Comparison of ENCODE assay signal across 31 cellular contexts in genomic region chr17:36650096-36650764, GRCh38. TPM values are rescaled to one million over a fixed set of nuclear protein-coding genes. Genes with fewer than 3 reads are reported as not detected.
"Had no signal": no experiment of that assay in that cellular context is flagged by ENCODE, and none has a peak within 500 bp of the region (broad histone marks: within the 10 kb centered on the region; RNA-seq: fewer than 3 reads in every experiment).

No MANE protein-coding gene starts in this region.

- H3K36me3 ChIP-seq: ascending aorta, cardiac muscle cell, gastrocnemius medialis, pancreas, prostate gland, sigmoid colon, thoracic aorta, uterus had no signal

- H3K4me3 ChIP-seq: ascending aorta, cardiac muscle cell, gastrocnemius medialis, hepatocyte, pancreas, prostate gland, sigmoid colon, thoracic aorta, uterus had no signal

- H3K4me1 ChIP-seq: ascending aorta, gastrocnemius medialis, pancreas, prostate gland, sigmoid colon, uterus had no signal

- DNase-seq: activated CD4-positive, alpha-beta T cell treated with anti-CD3 and anti-CD28 coated beads for 36 hours; activated CD4-positive, CD25-positive, alpha-beta regulatory T cell; activated CD8-positive, alpha-beta memory T cell treated with anti-CD3 and anti-CD28 coated beads, Interleukin-2, amount 10 ng/mL, durations not matched to agents 7 days and 5 days; activated CD8-positive, alpha-beta T cell treated with anti-CD3 and anti-CD28 coated beads, Interleukin-2, amount 10 ng/mL, durations not matched to agents 7 days and 5 days; activated effector memory CD4-positive, alpha-beta T cell treated with anti-CD3 and anti-CD28 coated beads, Interleukin-2, amount 50 U/mL, for 16 hours; activated naive CD4-positive, alpha-beta T cell treated with anti-CD3 and anti-CD28 coated beads, Interleukin-2, amount 10 ng/mL, durations not matched to agents 7 days and 5 days; activated naive CD8-positive, alpha-beta T cell treated with anti-CD3 and anti-CD28 coated beads, Interleukin-2, amount 10 ng/mL, durations not matched to agents 7 days and 5 days; cerebellar nuclear complex; cortex of kidney; effector memory CD8-positive, alpha-beta T cell; erythroblast; gastrocnemius medialis; left cardiac atrium; mammary epithelial cell; pancreas; retina; sigmoid colon; small intestine; stimulated activated CD4-positive, alpha-beta T cell treated with anti-CD3 and anti-CD28 coated beads, Interleukin-4, amount 100 ng/mL, for 24 hours; uterus had no signal

- H3K9me3 Mint-ChIP-seq: activated naive CD4-positive, alpha-beta T cell treated with anti-CD3 and anti-CD28 coated beads, Interleukin-2, amount 10 ng/mL, durations not matched to agents 7 days and 5 days; activated naive CD8-positive, alpha-beta T cell treated with anti-CD3 and anti-CD28 coated beads, Interleukin-2, amount 10 ng/mL, durations not matched to agents 7 days and 5 days; activated T-helper 1 cell treated with anti-CD3 and anti-CD28 coated beads, Interleukin-12 subunit alpha, Interleukin-12 subunit beta, Interleukin-2, Interleukin-4 antibody, amounts not matched to agents 30 ng/mL and 10 ng/mL and 1 ng/mL, durations not matched to agents 14 hours and 24 hours and 36 hours; effector memory CD8-positive, alpha-beta T cell; nephron; stimulated activated effector memory CD8-positive, alpha-beta T cell treated with anti-CD3 and anti-CD28 coated beads, Interleukin-12 subunit alpha, Interleukin-12 subunit beta, amount 100 ng/mL, for 72 hours; stimulated activated naive CD8-positive, alpha-beta T cell treated with anti-CD3 and anti-CD28 coated beads, Interleukin-15, Interleukin-2, amounts not matched to agents 100 ng/mL and 50 ng/mL, for 24 hours; type B pancreatic cell had no signal

- H3K27ac Mint-ChIP-seq: activated CD4-positive, alpha-beta T cell treated with anti-CD3 and anti-CD28 coated beads for 36 hours; activated CD8-positive, alpha-beta memory T cell treated with anti-CD3 and anti-CD28 coated beads, Interleukin-2, amount 10 ng/mL, durations not matched to agents 7 days and 5 days; activated CD8-positive, alpha-beta T cell treated with anti-CD3 and anti-CD28 coated beads, Interleukin-2, amount 10 ng/mL, durations not matched to agents 7 days and 5 days; activated naive CD4-positive, alpha-beta T cell treated with anti-CD3 and anti-CD28 coated beads, Interleukin-2, amount 10 ng/mL, durations not matched to agents 7 days and 5 days; activated naive CD8-positive, alpha-beta T cell treated with anti-CD3 and anti-CD28 coated beads, Interleukin-2, amount 10 ng/mL, durations not matched to agents 7 days and 5 days; activated T-helper 1 cell treated with anti-CD3 and anti-CD28 coated beads, Interleukin-12 subunit alpha, Interleukin-12 subunit beta, Interleukin-2, Interleukin-4 antibody, amounts not matched to agents 30 ng/mL and 10 ng/mL and 1 ng/mL, durations not matched to agents 14 hours and 24 hours and 36 hours; nephron; stimulated activated effector memory CD8-positive, alpha-beta T cell treated with anti-CD3 and anti-CD28 coated beads, Interleukin-12 subunit alpha, Interleukin-12 subunit beta, amount 100 ng/mL, for 72 hours; stimulated activated naive CD8-positive, alpha-beta T cell treated with anti-CD3 and anti-CD28 coated beads, Interleukin-15, Interleukin-2, amounts not matched to agents 100 ng/mL and 50 ng/mL, for 24 hours; type B pancreatic cell had no signal

- H3K27me3 ChIP-seq: ascending aorta, cardiac muscle cell, pancreas, uterus had no signal

- H3K27ac ChIP-seq: ascending aorta, cardiac muscle cell, gastrocnemius medialis, hepatocyte, pancreas, prostate gland, sigmoid colon, thoracic aorta, uterus had no signal

- H3K9me3 ChIP-seq: ascending aorta, gastrocnemius medialis, pancreas, prostate gland, sigmoid colon, thoracic aorta, uterus had no signal

- H3K36me3 Mint-ChIP-seq: activated CD8-positive, alpha-beta memory T cell treated with anti-CD3 and anti-CD28 coated beads, Interleukin-2, amount 10 ng/mL, durations not matched to agents 7 days and 5 days; activated naive CD4-positive, alpha-beta T cell treated with anti-CD3 and anti-CD28 coated beads, Interleukin-2, amount 10 ng/mL, durations not matched to agents 7 days and 5 days; activated naive CD8-positive, alpha-beta T cell treated with anti-CD3 and anti-CD28 coated beads, Interleukin-2, amount 10 ng/mL, durations not matched to agents 7 days and 5 days; brain; stimulated activated effector memory CD8-positive, alpha-beta T cell treated with anti-CD3 and anti-CD28 coated beads, Interleukin-12 subunit alpha, Interleukin-12 subunit beta, amount 100 ng/mL, for 72 hours; type B pancreatic cell had no signal

- H3K79me2 ChIP-seq: hepatocyte had no signal

- ATAC-seq: activated CD4-positive, alpha-beta T cell treated with anti-CD3 and anti-CD28 coated beads for 36 hours; activated CD8-positive, alpha-beta memory T cell treated with anti-CD3 and anti-CD28 coated beads, Interleukin-2, amount 10 ng/mL, durations not matched to agents 7 days and 5 days; activated CD8-positive, alpha-beta T cell treated with anti-CD3 and anti-CD28 coated beads, Interleukin-2, amount 10 ng/mL, durations not matched to agents 7 days and 5 days; effector memory CD8-positive, alpha-beta T cell; gastrocnemius medialis; left cardiac atrium; pancreas; stimulated activated effector memory CD8-positive, alpha-beta T cell treated with anti-CD3 and anti-CD28 coated beads, Interleukin-12 subunit alpha, Interleukin-12 subunit beta, amount 100 ng/mL, for 72 hours had no signal

- H3K4me2 ChIP-seq: hepatocyte had no signal

- H2AFZ ChIP-seq: hepatocyte had no signal

- H3K4me1 Mint-ChIP-seq: activated CD4-positive, alpha-beta T cell treated with anti-CD3 and anti-CD28 coated beads for 36 hours; activated CD8-positive, alpha-beta memory T cell treated with anti-CD3 and anti-CD28 coated beads, Interleukin-2, amount 10 ng/mL, durations not matched to agents 7 days and 5 days; activated naive CD4-positive, alpha-beta T cell treated with anti-CD3 and anti-CD28 coated beads, Interleukin-2, amount 10 ng/mL, durations not matched to agents 7 days and 5 days; nephron had no signal

- H3K4me3 Mint-ChIP-seq: activated CD4-positive, alpha-beta T cell treated with anti-CD3 and anti-CD28 coated beads for 36 hours; activated CD8-positive, alpha-beta memory T cell treated with anti-CD3 and anti-CD28 coated beads, Interleukin-2, amount 10 ng/mL, durations not matched to agents 7 days and 5 days; activated CD8-positive, alpha-beta T cell treated with anti-CD3 and anti-CD28 coated beads, Interleukin-2, amount 10 ng/mL, durations not matched to agents 7 days and 5 days; activated naive CD4-positive, alpha-beta T cell treated with anti-CD3 and anti-CD28 coated beads, Interleukin-2, amount 10 ng/mL, durations not matched to agents 7 days and 5 days; activated naive CD8-positive, alpha-beta T cell treated with anti-CD3 and anti-CD28 coated beads, Interleukin-2, amount 10 ng/mL, durations not matched to agents 7 days and 5 days; activated T-helper 1 cell treated with anti-CD3 and anti-CD28 coated beads, Interleukin-12 subunit alpha, Interleukin-12 subunit beta, Interleukin-2, Interleukin-4 antibody, amounts not matched to agents 30 ng/mL and 10 ng/mL and 1 ng/mL, durations not matched to agents 14 hours and 24 hours and 36 hours; effector memory CD8-positive, alpha-beta T cell; stimulated activated effector memory CD8-positive, alpha-beta T cell treated with anti-CD3 and anti-CD28 coated beads, Interleukin-12 subunit alpha, Interleukin-12 subunit beta, amount 100 ng/mL, for 72 hours; stimulated activated naive CD8-positive, alpha-beta T cell treated with anti-CD3 and anti-CD28 coated beads, Interleukin-15, Interleukin-2, amounts not matched to agents 100 ng/mL and 50 ng/mL, for 24 hours; type B pancreatic cell had no signal

RNA-seq across cellular contexts. Expression of gene MRM1, which starts 48.8 kb away (rescaled TPM):
- total RNA-seq: ascending aorta had no signal
